Comparison of ENCODE assay signal across 23 cellular contexts in the genomic region with DNA sequence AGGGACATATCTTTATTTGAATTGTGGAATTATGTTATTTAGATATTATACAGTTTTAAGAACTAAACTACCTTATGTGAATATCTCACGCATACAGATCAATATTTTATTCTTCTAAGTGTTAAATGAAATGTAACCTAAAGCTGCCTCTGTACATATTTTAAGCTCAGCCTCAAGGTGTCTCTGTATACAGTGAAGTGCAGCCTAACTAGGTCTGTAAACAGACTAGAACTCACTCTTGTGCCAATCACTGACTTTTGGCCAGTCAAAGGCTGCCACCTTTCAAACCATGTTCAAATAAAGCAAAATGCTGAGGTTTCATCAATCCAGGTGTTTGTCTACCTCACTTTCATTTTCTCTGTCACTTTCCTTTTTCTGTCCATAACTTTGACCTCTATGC.
"Had no signal": no experiment of that assay in that cellular context is flagged by ENCODE, and none has a peak within 500 bp of the region (broad histone marks: within the 10 kb centered on the region; RNA-seq: fewer than 3 reads in every experiment).

No MANE protein-coding gene starts in this region.

- H3K9me3 ChIP-seq: ascending aorta, breast epithelium, gastrocnemius medialis, left ventricle myocardium inferior, sigmoid colon, upper lobe of right lung had no signal

- ATAC-seq: activated CD4-positive, CD25-positive, alpha-beta regulatory T cell treated with anti-CD3 and anti-CD28 coated beads, Interleukin-2, amount 50 U/mL, for 24 hours; activated T-cell treated with anti-CD3 and anti-CD28 coated beads, Interleukin-2, amount 50 U/mL, for 72 hours; esophagus mucosa; gastrocnemius medialis; stimulated activated memory B cell treated with anti-CD40 and anti-IgM and Interleukin-4, amounts not matched to agents 10 μg/mL and 1 μg/mL and 100 μg/mL, for 72 hours; upper lobe of right lung had no signal

- H3K4me3 ChIP-seq: ascending aorta, breast epithelium, gastrocnemius medialis, left ventricle myocardium inferior, sigmoid colon, spleen, upper lobe of right lung had no signal

- H3K27ac ChIP-seq: ascending aorta, breast epithelium, gastrocnemius medialis, left ventricle myocardium inferior, sigmoid colon, spleen, upper lobe of right lung had no signal

- H3K36me3 ChIP-seq: ascending aorta, breast epithelium, gastrocnemius medialis, left ventricle myocardium inferior, sigmoid colon, spleen, upper lobe of right lung had no signal

- DNase-seq: activated CD4-positive, alpha-beta T cell treated with anti-CD3 and anti-CD28 coated beads, Interleukin-2, amount 10 ng/mL, durations not matched to agents 7 days and 5 days; activated CD8-positive, alpha-beta memory T cell treated with anti-CD3 and anti-CD28 coated beads, Interleukin-2, amount 50 U/mL, for 48 hours; activated gamma-delta T cell; activated T-cell treated with anti-CD3 and anti-CD28 coated beads, Interleukin-2, amount 50 U/mL, for 72 hours; cerebellar nuclear complex; effector CD4-positive, alpha-beta T cell; gastrocnemius medialis; head of caudate nucleus; left ventricle myocardium inferior; mammary epithelial cell; nephron progenitor cell; nucleus accumbens; posterior cingulate gyrus; sigmoid colon; spleen; stimulated activated CD4-positive, alpha-beta T cell treated with anti-CD3 and anti-CD28 coated beads, Interleukin-4, amount 100 ng/mL, for 4 hours; T1000; upper lobe of right lung had no signal

- H3K27me3 ChIP-seq: ascending aorta, breast epithelium, gastrocnemius medialis, sigmoid colon, spleen, upper lobe of right lung had no signal

- H3K4me1 ChIP-seq: ascending aorta, breast epithelium, gastrocnemius medialis, left ventricle myocardium inferior, sigmoid colon, spleen, upper lobe of right lung had no signal
